7 cellular contexts compared by ENCODE assay signal in genomic region chr20:46089338-46090094, GRCh38.
DNase-seq lines count a peak whose midpoint lies in the region; ATAC-seq and TF ChIP-seq lines count a peak whose summit lies in the region.

TSS of gene NCOA5 (minus strand) at chr20:46089962. CDS start at chr20:46079424, 10,538 bp downstream.

- peak within 1 kb of the TSS; percentile 87 for H3K4me3 ChIP-seq in retinal pigment epithelial cell (ENCODE audit: low read length)

- DNase-seq in NCI-H2029 treated with DMSO at 0.1 percent for 48 hours (lab: John Stamatoyannopoulos, UW): peak; percentile 77
- peak; percentile 86 for DNase-seq in T-helper 9 cell
- DNase-seq in astrocyte of the hippocampus (ENCODE audit: low read depth, low spot score): peak; percentile 98
- DNase-seq in hippocampal formation (lab: John Stamatoyannopoulos, UW): peak; percentile 93 to 97
- peak; percentile 79 for DNase-seq in retinal pigment epithelial cell (ENCODE audit: low read depth)

- no peak for TF ChIP-seq CTCF in retinal pigment epithelial cell (conservative IDR thresholded peaks at IDR 0.05; ENCODE audit: low read depth, low read length)

- ATAC-seq in GM18508 (IDR thresholded peaks at IDR 0.05; ENCODE audit: insufficient read depth, unreplicated experiment) (peak; percentile 63), HG03025 (IDR thresholded peaks at IDR 0.05; ENCODE audit: low FRiP score, unreplicated experiment) (peak; percentile 83)

Comparison
In these comparisons a context has a peak if more than half of its experiments do, and no peak if none do; other contexts are left out.
1. Peak in every context shown above with its lines: DNase-seq, ATAC-seq and H3K4me3 ChIP-seq.